ENCODE assay signal across 1 cellular context in genomic region chr12:25250744-25251730, GRCh38.
A peak's percentile ranks its signal among the peaks of the same experiment; 100 is the strongest.
TF ChIP-seq lines count a peak whose summit lies in the region.

KRAS (minus strand) TSS chr12:25250929.

TF ChIP-seq in GM12878, 131 proteins besides CTCF, POLR2A, EP300 and RAD21 (continued from another document):
- TF ChIP-seq RELA (IDR thresholded peaks at IDR 0.05; ENCODE audit: borderline replicate concordance, partially characterized antibody) (peak; percentile 81), SKIL (IDR thresholded peaks at IDR 0.05; ENCODE audit: low read depth, poor library complexity, severe bottlenecking) (no peak), SRF (IDR thresholded peaks at IDR 0.05; ENCODE audit: low read depth in 2 of 2, low read length in 2 of 2) (peak; percentile 93 to 99), MLLT1 (IDR thresholded peaks at IDR 0.05) (peak; percentile 100), TAF1 (IDR thresholded peaks at IDR 0.05; ENCODE audit: borderline replicate concordance, low read depth, low read length) (peak; percentile 70; the same call in 1 of the 2 replicates), PKNOX1 (IDR thresholded peaks at IDR 0.05) (no peak), RBBP5 (conservative IDR thresholded peaks at IDR 0.05) (0 out of 2 replicates have a peak, but pooled peaks have one; percentile 53), CREM (IDR thresholded peaks at IDR 0.05; ENCODE audit: low read depth) (peak; percentile 52; the same call in 1 of the 2 replicates), SP1 (IDR thresholded peaks at IDR 0.05; ENCODE audit: low read depth, low read length) (peak; percentile 10), CREB1 (IDR thresholded peaks at IDR 0.05; ENCODE audit: low read depth) (peak; percentile 38; the same call in 1 of the 2 replicates), JUND (IDR thresholded peaks at IDR 0.05; ENCODE audit: low read depth, low read length) (no peak), MEF2A (IDR thresholded peaks at IDR 0.05; ENCODE audit: insufficient read depth, low read depth, low read length) (0 out of 2 replicates have a peak, but pooled peaks have one; percentile 37), RB1 (IDR thresholded peaks at IDR 0.05; ENCODE audit: borderline replicate concordance) (peak; percentile 26; the same call in 1 of the 2 replicates), HCFC1 (IDR thresholded peaks at IDR 0.05; ENCODE audit: low read length) (peak; percentile 58), KAT2A (conservative IDR thresholded peaks at IDR 0.05; ENCODE audit: control insufficient read depth, low read depth, low read length) (no peak), ZNF384 (IDR thresholded peaks at IDR 0.05; ENCODE audit: borderline replicate concordance, low read depth, low read length) (0 out of 2 replicates have a peak, but pooled peaks have one; percentile 5), BCL3 (IDR thresholded peaks at IDR 0.05; ENCODE audit: borderline replicate concordance, insufficient read depth, low read depth, low read length, poor library complexity, severe bottlenecking) (no peak), CHD4 (IDR thresholded peaks at IDR 0.05) (no peak), POU2F2 (IDR thresholded peaks at IDR 0.05; ENCODE audit: borderline replicate concordance, low read depth, low read length) (peak; percentile 31; the same call in 1 of the 3 replicates), GATAD2B (conservative IDR thresholded peaks at IDR 0.05; ENCODE audit: low read depth) (peak; percentile 80), SMC3 (IDR thresholded peaks at IDR 0.05; ENCODE audit: borderline replicate concordance, low read length) (no peak), MXI1 (IDR thresholded peaks at IDR 0.05; ENCODE audit: low read depth, low read length) (0 out of 2 replicates have a peak, but pooled peaks have one; percentile 8), JUNB (IDR thresholded peaks at IDR 0.05) (no peak), IKZF1 (conservative IDR thresholded peaks at IDR 0.05) (peak; percentile 90), STAT1 (conservative IDR thresholded peaks at IDR 0.05) (peak; percentile 83; the same call in 1 of the 2 replicates), KLF5 (IDR thresholded peaks at IDR 0.05; ENCODE audit: partially characterized antibody) (peak; percentile 43), PAX8 (IDR thresholded peaks at IDR 0.05) (no peak), ZNF592 (IDR thresholded peaks at IDR 0.05) (0 out of 2 replicates have a peak, but pooled peaks have one; percentile 8), POLR2AphosphoS2 (IDR thresholded peaks at IDR 0.05; ENCODE audit: low read depth, low read length) (peak; percentile 86), BACH1 (IDR thresholded peaks at IDR 0.05; ENCODE audit: borderline replicate concordance) (peak; percentile 52; the same call in 1 of the 2 replicates), DPF2 (IDR thresholded peaks at IDR 0.05) (peak; percentile 70; the same call in 1 of the 2 replicates), SIN3A (IDR thresholded peaks at IDR 0.05; ENCODE audit: low read depth, low read length) (peak; percentile 72; the same call in 1 of the 2 replicates), TCF12 (IDR thresholded peaks at IDR 0.05; ENCODE audit: low read depth, low read length) (0 out of 2 replicates have a peak, but pooled peaks have one; percentile 47), GABPA (IDR thresholded peaks at IDR 0.05; ENCODE audit: low read depth) (no peak), TBL1XR1 (IDR thresholded peaks at IDR 0.05; ENCODE audit: low read depth, low read length) (0 out of 2 replicates have a peak, but pooled peaks have one; percentile 12), ZNF687 (IDR thresholded peaks at IDR 0.05) (peak; percentile 28; the same call in 1 of the 2 replicates), YY1 (IDR thresholded peaks at IDR 0.05; ENCODE audit: low read depth, low read length) (peak; percentile 92), EGR1 (IDR thresholded peaks at IDR 0.05; ENCODE audit: borderline replicate concordance in 1 of 2, low read depth in 2 of 2, low read length in 2 of 2) (peak in 1 of 2 experiments; percentile 73; a peak in 1 of 3 replicates), NR2F1 (conservative IDR thresholded peaks at IDR 0.05) (peak; percentile 81), RUNX3 (IDR thresholded peaks at IDR 0.05; ENCODE audit: low read length) (peak; percentile 70), IKZF2 (IDR thresholded peaks at IDR 0.05) (0 out of 4 replicates have a peak, but pooled peaks of 1 of the 2 experiments have one; percentile 33), BHLHE40 (IDR thresholded peaks at IDR 0.05; ENCODE audit: borderline replicate concordance in 1 of 2, low read depth in 2 of 2, low read length in 1 of 2) (peak; percentile 65 to 66; a peak in 2 of 4 replicates), ZNF207 (IDR thresholded peaks at IDR 0.05; ENCODE audit: borderline replicate concordance) (no peak), SMARCA5 (IDR thresholded peaks at IDR 0.05) (peak; percentile 59), NKRF (conservative IDR thresholded peaks at IDR 0.05) (peak; percentile 66), NR2C2 (IDR thresholded peaks at IDR 0.05; ENCODE audit: borderline replicate concordance, control insufficient read depth, insufficient read length, low read depth) (peak; percentile 79), PML (IDR thresholded peaks at IDR 0.05; ENCODE audit: low read length) (no peak)
